In the genomic region with DNA sequence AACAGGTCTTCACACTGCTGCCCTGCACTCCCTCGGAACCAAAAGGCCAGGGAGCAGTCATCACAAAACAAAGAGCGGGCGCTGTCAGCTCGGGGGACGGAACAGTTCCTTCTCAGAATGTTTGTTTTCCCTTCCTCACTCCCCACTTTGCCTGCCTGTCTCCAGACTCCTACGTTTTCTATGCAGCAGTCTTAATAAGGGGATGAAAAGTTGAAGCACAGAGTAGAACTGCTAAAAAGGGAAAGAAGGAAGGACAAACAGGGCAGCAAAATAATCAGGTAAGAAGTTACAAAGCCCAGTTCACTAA, we compare ENCODE assay signal across 9 cellular contexts. TPM values are rescaled to one million over a fixed set of nuclear protein-coding genes. Genes with fewer than 3 reads are reported as not detected.
DNase-seq lines count a peak whose midpoint lies in the region; ATAC-seq and TF ChIP-seq lines count a peak whose summit lies in the region.
"Had no signal": no experiment of that assay in that cellular context is flagged by ENCODE, and none has a peak within 500 bp of the region (broad histone marks: within the 10 kb centered on the region; RNA-seq: fewer than 3 reads in every experiment).

No MANE protein-coding gene starts in this region.

- no peaks in the 10 kb centered on the region for H3K79me2 ChIP-seq in DND-41 (ENCODE audit: insufficient read depth, low read length)

- DNase-seq in DND-41 (no peak), WERI-Rb-1 (no peak), foreskin keratinocyte (no peak), psoas muscle (no peak), NCI-H2029 (lab: John Stamatoyannopoulos, UW) (no peak), omental fat pad (ENCODE audit: low spot score) (no peak), NCI-H1105 (lab: John Stamatoyannopoulos, UW) (no peak)

- H2AFZ ChIP-seq in DND-41 (ENCODE audit: low read depth, low read length), result peak overlapping the region; percentile 84

- H3K4me3 ChIP-seq in DND-41 (ENCODE audit: low read depth in 1 of 2, low read length in 2 of 2) (peak overlapping the region in 1 of 2 experiments; percentile 51; a peak in 2 of 4 replicates), WERI-Rb-1 (ENCODE audit: low read depth, low read length) (peak overlapping the region; percentile 48), psoas muscle (peak overlapping the region; percentile 89)

- H3K4me1 ChIP-seq in DND-41 (ENCODE audit: insufficient read depth, low read length) (peaks cover 27% of the 10 kb centered on the region), foreskin keratinocyte (peaks cover 7% of the 10 kb centered on the region), psoas muscle (peaks cover 9% of the 10 kb centered on the region)

- intact Hi-C loops in psoas muscle (cut with DNase I), result no loop called here

- TF ChIP-seq CTCF in DND-41 (IDR thresholded peaks at IDR 0.05; ENCODE audit: borderline replicate concordance, extremely low read depth, low read length, poor library complexity, severe bottlenecking), result no peak
- TF ChIP-seq CTCF in WERI-Rb-1 (IDR thresholded peaks at IDR 0.05; ENCODE audit: low read depth, low read length), result no peak
- TF ChIP-seq CTCF in foreskin keratinocyte (conservative IDR thresholded peaks at IDR 0.05), result no peak
- no peak for TF ChIP-seq CTCF in psoas muscle (IDR thresholded peaks at IDR 0.05)
- no peak for TF ChIP-seq CTCF in omental fat pad (IDR thresholded peaks at IDR 0.05)

- H3K27ac ChIP-seq in DND-41 (ENCODE audit: low read length) (no peak overlapping the region), WERI-Rb-1 (no peak overlapping the region), foreskin keratinocyte (peak overlapping the region; percentile 21), psoas muscle (peak overlapping the region; percentile 19)
- H3K27ac ChIP-seq: neutrophil had no signal

- H3K36me3 ChIP-seq in DND-41 (ENCODE audit: insufficient read depth, low read length) (no peaks in the 10 kb centered on the region), WERI-Rb-1 (no peaks in the 10 kb centered on the region), psoas muscle (ENCODE audit: insufficient read depth in 1 of 2, low read depth in 1 of 2) (no peaks in the 10 kb centered on the region)
- H3K36me3 ChIP-seq: neutrophil had no signal

- H4K20me1 ChIP-seq in DND-41 (ENCODE audit: insufficient read depth, low read length), result no peaks in the 10 kb centered on the region

- H3K9me3 ChIP-seq in DND-41 (ENCODE audit: insufficient read depth, low read length, severe bottlenecking), result no peaks in the 10 kb centered on the region
- H3K9me3 ChIP-seq in WERI-Rb-1 (ENCODE audit: severe bottlenecking), result no peaks in the 10 kb centered on the region
- no peaks in the 10 kb centered on the region for H3K9me3 ChIP-seq in psoas muscle
- H3K9me3 ChIP-seq: neutrophil had no signal

- ATAC-seq in DND-41 (ENCODE audit: insufficient read depth, low read depth) (no peak), foreskin keratinocyte (no peak), psoas muscle (peak in 1 of 4 donors; percentile 16), omental fat pad (ENCODE audit: low FRiP score) (no peak), HG03025 (IDR thresholded peaks at IDR 0.05; ENCODE audit: low FRiP score, unreplicated experiment) (no peak)

- WGBS in psoas muscle, 3 donors, result 15 to 34% (median 17%) methylated on average over 6 of the region's 6 CpGs

- H3K9ac ChIP-seq in DND-41 (ENCODE audit: low read depth, low read length), result peak overlapping the region; percentile 33; the same call in 1 of the 2 replicates

- peak overlapping the region; percentile 97 for H3K4me2 ChIP-seq in DND-41 (ENCODE audit: insufficient read depth, low read length)

- no peaks in the 10 kb centered on the region for H3K27me3 ChIP-seq in DND-41 (ENCODE audit: insufficient read depth, low read length, poor library complexity)
- H3K27me3 ChIP-seq in WERI-Rb-1 (ENCODE audit: insufficient read depth, low read depth, severe bottlenecking), result no peaks in the 10 kb centered on the region
- H3K27me3 ChIP-seq in foreskin keratinocyte, result no peaks in the 10 kb centered on the region
- H3K27me3 ChIP-seq in psoas muscle (ENCODE audit: insufficient read depth in 3 of 3, low read length in 2 of 3), result peaks cover 0 to 23% (median 0%) of the 10 kb centered on the region in 3 donors

RNA-seq across cellular contexts. Expression of gene GPR161, which starts 0.7 kb away (rescaled TPM):
- 20.8 and 23.6 TPM in 2 replicates for total RNA-seq in foreskin keratinocyte
- polyA plus RNA-seq in foreskin keratinocyte, result 11.4 and 11.6 TPM in 2 replicates
- total RNA-seq in psoas muscle, result 1 to 10 TPM in 3 of 4 donors, under 1 TPM in 1; 0.67 to 2.6 (median 1.4) TPM
- under 1 TPM; 0.38 to 0.67 (median 0.46) TPM for polyA plus RNA-seq in psoas muscle
- total RNA-seq in omental fat pad, result 1 to 10 TPM; 4.0 to 8.0 (median 5.9) TPM

RNA-seq across cellular contexts. Expression of gene TIPRL, which starts 41.3 kb away (rescaled TPM):
- 35.9 and 37.0 TPM in 2 replicates for total RNA-seq in foreskin keratinocyte
- 25.2 and 28.0 TPM in 2 replicates for polyA plus RNA-seq in foreskin keratinocyte
- total RNA-seq in psoas muscle, result 10 to 100 TPM; 27.1 to 34.7 (median 31.2) TPM
- 10 to 100 TPM; 15.3 to 32.8 (median 30.7) TPM for polyA plus RNA-seq in psoas muscle
- 10 to 100 TPM; 18.6 to 30.0 (median 19.8) TPM for total RNA-seq in omental fat pad

Comparison
In these comparisons a context has a peak if more than half of its experiments do, and no peak if none do; other contexts are left out.
1. H3K27ac ChIP-seq: peak in foreskin keratinocyte (single experiment) and psoas muscle (single experiment); none in DND-41 (single experiment) and WERI-Rb-1 (single experiment).